In the genomic region with DNA sequence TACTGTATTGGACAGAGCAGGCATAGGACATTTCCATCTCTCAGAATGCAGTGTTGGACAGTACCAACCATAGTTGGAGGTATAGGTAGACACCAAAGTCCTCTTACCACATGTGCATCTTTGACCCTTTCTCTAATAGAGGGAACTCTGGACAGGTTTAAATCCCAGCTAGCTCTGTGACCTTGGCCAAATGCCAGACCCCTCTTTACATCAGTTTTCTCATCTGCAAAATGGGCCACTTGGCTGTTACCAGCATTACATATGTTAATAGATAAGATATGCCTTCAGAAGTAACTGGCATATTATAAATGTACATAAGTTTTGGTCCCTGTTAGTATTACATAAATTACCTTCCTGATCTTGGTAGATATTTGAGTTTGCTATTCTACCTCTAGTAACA, we compare ENCODE assay signal across 8 cellular contexts.
"Had no signal": no experiment of that assay in that cellular context is flagged by ENCODE, and none has a peak within 500 bp of the region (broad histone marks: within the 10 kb centered on the region; RNA-seq: fewer than 3 reads in every experiment).

No MANE protein-coding gene starts in this region.

- H3K27ac ChIP-seq: HL-60 had no signal

- H3K36me3 ChIP-seq: HAP-1 had no signal

- H2AFZ ChIP-seq: GM23338 had no signal

- H3K4me3 Mint-ChIP-seq: GM23338, HFFc6, IgD-negative memory B cell had no signal

- H3K4me1 ChIP-seq: HAP-1 had no signal

- H3K4me2 ChIP-seq: GM23338 had no signal

- H3K27me3 Mint-ChIP-seq: IgD-negative memory B cell had no signal

- DNase-seq: H7, HFFc6, KG1 had no signal

- H3K4me3 ChIP-seq: GM23338, HAP-1 had no signal

- H3K9me3 Mint-ChIP-seq: GM23338, HFFc6, IgD-negative memory B cell had no signal

- H3K27ac Mint-ChIP-seq: GM23338, HFFc6, IgD-negative memory B cell had no signal

- ATAC-seq: GM23338, HCT116 had no signal

- H3K9me3 ChIP-seq: HAP-1 had no signal
